In genomic region chr2:215982465-215982875, GRCh38 we compare ENCODE assay signal across 9 cellular contexts. TPM values are rescaled to one million over a fixed set of nuclear protein-coding genes. Genes with fewer than 3 reads are reported as not detected.
DNase-seq lines count a peak whose midpoint lies in the region; ATAC-seq and TF ChIP-seq lines count a peak whose summit lies in the region.
"Had no signal": no experiment of that assay in that cellular context is flagged by ENCODE, and none has a peak within 500 bp of the region (broad histone marks: within the 10 kb centered on the region; RNA-seq: fewer than 3 reads in every experiment).

No MANE protein-coding gene starts in this region.

- POLR2A ChIA-PET in CD4-positive, alpha-beta memory T cell (lab: Charles Lee; ENCODE audit: partially characterized antibody), result no interaction called here

- H3K27me3 ChIP-seq in effector memory CD4-positive, alpha-beta T cell (replicated peaks; ENCODE audit: control insufficient read depth, insufficient read depth, low read length, poor library complexity, severe bottlenecking), result no peaks in the 10 kb centered on the region
- H3K27me3 ChIP-seq in GM23338 (ENCODE audit: insufficient read depth), result no peaks in the 10 kb centered on the region
- H3K27me3 ChIP-seq in CD4-positive, alpha-beta memory T cell (ENCODE audit: insufficient read depth, low read length), result no peaks in the 10 kb centered on the region

- ATAC-seq in GM19397 (IDR thresholded peaks at IDR 0.05; ENCODE audit: unreplicated experiment), result peak; percentile 51
- peak; percentile 41 for ATAC-seq in HG03558 (IDR thresholded peaks at IDR 0.05; ENCODE audit: extremely low read depth, unreplicated experiment)
- ATAC-seq in effector memory CD8-positive, alpha-beta T cell (replicated peaks), result peak; percentile 47
- ATAC-seq in GM23338, result no peak
- ATAC-seq in GM18517 (IDR thresholded peaks at IDR 0.05; ENCODE audit: unreplicated experiment), result no peak

- H3K9me3 ChIP-seq in effector memory CD4-positive, alpha-beta T cell (ENCODE audit: control insufficient read depth, low read length), result no peaks in the 10 kb centered on the region
- no peaks in the 10 kb centered on the region for H3K9me3 ChIP-seq in CD4-positive, alpha-beta memory T cell (ENCODE audit: control insufficient read depth in 1 of 2, low read length in 2 of 2)

- no peak overlapping the region for H3K27ac ChIP-seq in effector memory CD4-positive, alpha-beta T cell (ENCODE audit: insufficient read depth, low read length, poor library complexity, severe bottlenecking)
- no peak overlapping the region for H3K27ac ChIP-seq in GM23338 (ENCODE audit: low read depth)
- no peak overlapping the region for H3K27ac ChIP-seq in CD4-positive, alpha-beta memory T cell (ENCODE audit: low read depth, low read length)

- H3K4me3 ChIP-seq in effector memory CD4-positive, alpha-beta T cell (ENCODE audit: insufficient read depth, low read depth, low read length, poor library complexity, severe bottlenecking), result no peak overlapping the region
- no peak overlapping the region for H3K4me3 ChIP-seq in GM23338
- H3K4me3 ChIP-seq in CD4-positive, alpha-beta memory T cell (ENCODE audit: low read length in 2 of 2), result no peak overlapping the region
- H3K4me3 ChIP-seq: skin epidermis had no signal

- H3K4me1 Mint-ChIP-seq in effector memory CD8-positive, alpha-beta T cell (ENCODE audit: low read depth in 2 of 2), result peaks cover 16 to 27% of the 10 kb centered on the region in 2 donors
- H3K4me1 Mint-ChIP-seq in GM23338, result no peaks in the 10 kb centered on the region
- peaks cover 5 to 32% (median 17%) of the 10 kb centered on the region in 4 donors for H3K4me1 Mint-ChIP-seq in CD4-positive, alpha-beta memory T cell

- H3K9me2 ChIP-seq in GM23338 (ENCODE audit: insufficient read depth), result no peaks in the 10 kb centered on the region

- H3K4me3 Mint-ChIP-seq in effector memory CD8-positive, alpha-beta T cell, result no peak overlapping the region
- no peak overlapping the region for H3K4me3 Mint-ChIP-seq in GM23338
- H3K4me3 Mint-ChIP-seq in CD4-positive, alpha-beta memory T cell, result peak overlapping the region in 1 of 8 donors; percentile 26

- no peaks in the 10 kb centered on the region for H3K9me3 Mint-ChIP-seq in effector memory CD8-positive, alpha-beta T cell
- peaks cover 21% of the 10 kb centered on the region for H3K9me3 Mint-ChIP-seq in GM23338
- H3K9me3 Mint-ChIP-seq in CD4-positive, alpha-beta memory T cell, result peaks cover 0 to 6% (median 2%) of the 10 kb centered on the region in 8 donors

- TF ChIP-seq CTCF in GM23338 (conservative IDR thresholded peaks at IDR 0.05; ENCODE audit: low read depth in 2 of 2), result no peak

- DNase-seq in AG20443 (ENCODE audit: low spot score) (peak; percentile 70), GM23338 (ENCODE audit: low spot score) (no peak)
- no peak for DNase-seq in effector memory CD8-positive, alpha-beta T cell
- DNase-seq in effector memory CD4-positive, alpha-beta T cell, result no peak
- no peak for DNase-seq in CD4-positive, alpha-beta memory T cell

- peak overlapping the region in 1 of 2 donors; percentile 54 for H3K27ac Mint-ChIP-seq in effector memory CD8-positive, alpha-beta T cell
- no peak overlapping the region for H3K27ac Mint-ChIP-seq in GM23338
- peak overlapping the region in 2 of 7 donors; percentile 31 to 52 for H3K27ac Mint-ChIP-seq in CD4-positive, alpha-beta memory T cell

- no peaks in the 10 kb centered on the region for H3K4me1 ChIP-seq in effector memory CD4-positive, alpha-beta T cell (ENCODE audit: control insufficient read depth, insufficient read depth, low read length, poor library complexity, severe bottlenecking)
- no peaks in the 10 kb centered on the region for H3K4me1 ChIP-seq in GM23338 (ENCODE audit: insufficient read depth)
- peaks cover 8% of the 10 kb centered on the region for H3K4me1 ChIP-seq in CD4-positive, alpha-beta memory T cell (ENCODE audit: insufficient read depth, low read length)

- peaks cover 12% of the 10 kb centered on the region; the same call in 1 of the 2 replicates for H4K20me1 ChIP-seq in GM23338 (replicated peaks; ENCODE audit: insufficient read depth)

- H3F3A ChIP-seq in GM23338 (replicated peaks; ENCODE audit: low read depth), result no peaks in the 10 kb centered on the region

- intact Hi-C loops in CD4-positive, alpha-beta memory T cell (cut with micrococcal nuclease), result no loop called here

- peaks cover 4% of the 10 kb centered on the region for H3K36me3 Mint-ChIP-seq in effector memory CD8-positive, alpha-beta T cell (ENCODE audit: insufficient read depth)
- peaks cover 46% of the 10 kb centered on the region for H3K36me3 Mint-ChIP-seq in GM23338 (ENCODE audit: low read depth)
- H3K36me3 Mint-ChIP-seq in CD4-positive, alpha-beta memory T cell, result peaks cover 24 to 43% of the 10 kb centered on the region in 2 donors

- peaks cover 58% of the 10 kb centered on the region for H3K79me2 ChIP-seq in GM23338 (replicated peaks; ENCODE audit: insufficient read depth)

- no peak overlapping the region for H3K4me2 ChIP-seq in GM23338

- CTCF ChIA-PET in CD4-positive, alpha-beta memory T cell (lab: Charles Lee; ENCODE audit: partially characterized antibody), result no interaction called here

- H2AFZ ChIP-seq in GM23338, result no peak overlapping the region

- no peaks in the 10 kb centered on the region for H3K36me3 ChIP-seq in effector memory CD4-positive, alpha-beta T cell (ENCODE audit: control insufficient read depth, insufficient read depth, low read length)
- H3K36me3 ChIP-seq in GM23338 (ENCODE audit: insufficient read depth), result peaks cover 9% of the 10 kb centered on the region; the same call in 1 of the 2 replicates
- no peaks in the 10 kb centered on the region for H3K36me3 ChIP-seq in CD4-positive, alpha-beta memory T cell (ENCODE audit: insufficient read depth, low read length)

- no peaks in the 10 kb centered on the region for H3K27me3 Mint-ChIP-seq in effector memory CD8-positive, alpha-beta T cell
- H3K27me3 Mint-ChIP-seq in GM23338 (ENCODE audit: insufficient read depth, low read depth, poor library complexity), result no peaks in the 10 kb centered on the region
- no peaks in the 10 kb centered on the region for H3K27me3 Mint-ChIP-seq in CD4-positive, alpha-beta memory T cell

TF ChIP-seq in GM23338, 12 proteins besides CTCF, POLR2A, EP300 and RAD21 (continues in another document):
- no peak for TF ChIP-seq ZNF331 (CRISPR knock-in tag; IDR thresholded peaks at IDR 0.05; ENCODE audit: low read depth)
- no peak for TF ChIP-seq STAT1 (IDR thresholded peaks at IDR 0.05; ENCODE audit: unreplicated experiment)
- TF ChIP-seq CREB1 (CRISPR knock-in tag; IDR thresholded peaks at IDR 0.05; ENCODE audit: low read depth), result no peak
- no peak for TF ChIP-seq REST (IDR thresholded peaks at IDR 0.05; ENCODE audit: unreplicated experiment)
- no peak for TF ChIP-seq ZNF114 (CRISPR knock-in tag; IDR thresholded peaks at IDR 0.05)
- no peak for TF ChIP-seq NANOG (IDR thresholded peaks at IDR 0.05; ENCODE audit: borderline replicate concordance)
- no peak for TF ChIP-seq JUNB (IDR thresholded peaks at IDR 0.05; ENCODE audit: unreplicated experiment)
- no peak for TF ChIP-seq ETS1 (IDR thresholded peaks at IDR 0.05)
- no peak for TF ChIP-seq EZH2 (IDR thresholded peaks at IDR 0.05; ENCODE audit: low read depth, unreplicated experiment)

RNA-seq across cellular contexts. Expression of gene MREG, which starts 30.9 kb away (rescaled TPM):
- 25.3 and 25.8 TPM in 2 replicates for total RNA-seq in GM23338 (2014; rRNA removed; shearing (Covaris generic))
- 19.4 and 21.6 TPM in 2 replicates for polyA plus RNA-seq in GM23338 (2016; fragmentation: Nextera tagmentation; extraction: Ambion mirVana)
- 1 to 10 TPM; 7.4 TPM for total RNA-seq in CD4-positive, alpha-beta memory T cell
- 1 to 10 TPM in 1 of 2 donors, under 1 TPM in 1; 0.11 to 2.1 TPM for polyA plus RNA-seq in CD4-positive, alpha-beta memory T cell

Comparison
In these comparisons a context has a peak if more than half of its experiments do, and no peak if none do; other contexts are left out.
1. ATAC-seq: peak in GM19397 (single experiment), HG03558 (single experiment) and effector memory CD8-positive, alpha-beta T cell (single experiment); none in GM23338 (single experiment) and GM18517 (single experiment).